In the genomic region with DNA sequence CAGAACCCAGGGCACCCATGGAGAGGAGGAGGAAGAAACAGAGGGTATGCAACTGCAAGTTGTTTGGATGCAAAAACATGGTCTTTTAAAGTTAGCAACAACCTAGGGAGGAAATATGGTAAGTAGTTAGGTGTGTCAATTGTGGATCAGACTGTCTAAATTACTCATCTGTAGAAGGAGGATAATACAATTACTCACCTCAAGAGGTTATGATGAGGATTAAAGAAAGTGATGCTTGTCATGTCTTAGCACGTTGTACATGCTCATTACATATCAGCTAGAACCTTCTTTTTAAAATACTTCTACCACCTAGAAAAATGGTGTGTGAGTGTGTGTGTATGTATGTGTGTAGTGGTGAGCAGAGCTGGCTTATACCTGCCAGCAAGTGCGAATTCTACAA, we compare ENCODE assay signal across 19 cellular contexts.
DNase-seq lines count a peak whose midpoint lies in the region; ATAC-seq and TF ChIP-seq lines count a peak whose summit lies in the region.
"Had no signal": no experiment of that assay in that cellular context is flagged by ENCODE, and none has a peak within 500 bp of the region (broad histone marks: within the 10 kb centered on the region; RNA-seq: fewer than 3 reads in every experiment).

No MANE protein-coding gene starts in this region.

- H3K36me3 Mint-ChIP-seq in activated T-cell treated with anti-CD3 and anti-CD28 coated beads, Interleukin-2, amount 50 U/mL, for 24 hours (ENCODE audit: low read depth): no peaks in the 10 kb centered on the region

- no peaks in the 10 kb centered on the region for H3K9me3 Mint-ChIP-seq in activated T-cell treated with anti-CD3 and anti-CD28 coated beads, Interleukin-2, amount 50 U/mL, for 24 hours
- H3K9me3 Mint-ChIP-seq in stimulated activated naive CD8-positive, alpha-beta T cell treated with anti-CD3 and anti-CD28 coated beads, Interleukin-15, amount 100 ng/mL, for 72 hours: no peaks in the 10 kb centered on the region
- H3K9me3 Mint-ChIP-seq: GM23338 had no signal

- peak; percentile 80 for ATAC-seq in stimulated activated naive CD8-positive, alpha-beta T cell treated with anti-CD3 and anti-CD28 coated beads, Interleukin-15, amount 100 ng/mL, for 72 hours
- no peak for ATAC-seq in HG03280 (IDR thresholded peaks at IDR 0.05; ENCODE audit: unreplicated experiment)
- ATAC-seq: A549, GM23338, HCT116, K562 had no signal

- CTCF ChIA-PET in RWPE1 (lab: Yijun Ruan, JAX): no interaction called here

- no peak overlapping the region for H3K4me3 Mint-ChIP-seq in activated T-cell treated with anti-CD3 and anti-CD28 coated beads, Interleukin-2, amount 50 U/mL, for 24 hours
- no peak overlapping the region for H3K4me3 Mint-ChIP-seq in stimulated activated naive CD8-positive, alpha-beta T cell treated with anti-CD3 and anti-CD28 coated beads, Interleukin-15, amount 100 ng/mL, for 72 hours
- H3K4me3 Mint-ChIP-seq: GM23338 had no signal

- H3K27ac Mint-ChIP-seq in activated T-cell treated with anti-CD3 and anti-CD28 coated beads, Interleukin-2, amount 50 U/mL, for 24 hours: peak overlapping the region; percentile 9
- no peak overlapping the region for H3K27ac Mint-ChIP-seq in stimulated activated naive CD8-positive, alpha-beta T cell treated with anti-CD3 and anti-CD28 coated beads, Interleukin-15, amount 100 ng/mL, for 72 hours
- H3K27ac Mint-ChIP-seq: GM23338 had no signal

- H3K4me3 ChIP-seq in coronary artery: peak overlapping the region; percentile 53
- H3K4me3 ChIP-seq: A549, GM23338, K562 had no signal

- H3K27ac ChIP-seq in RWPE1 (no peak overlapping the region), coronary artery (peak overlapping the region in 1 of 2 donors; percentile 32)
- H3K27ac ChIP-seq: A549 had no signal

- POLR2A ChIA-PET in RWPE1 (lab: Yijun Ruan, JAX; ENCODE audit: low non-redundant PET): no interaction called here

- H3K4me1 Mint-ChIP-seq in activated T-cell treated with anti-CD3 and anti-CD28 coated beads, Interleukin-2, amount 50 U/mL, for 24 hours (ENCODE audit: low read depth): peaks cover 35% of the 10 kb centered on the region
- peaks cover 28% of the 10 kb centered on the region for H3K4me1 Mint-ChIP-seq in stimulated activated naive CD8-positive, alpha-beta T cell treated with anti-CD3 and anti-CD28 coated beads, Interleukin-15, amount 100 ng/mL, for 72 hours

- no peaks in the 10 kb centered on the region for H3K27me3 Mint-ChIP-seq in activated T-cell treated with anti-CD3 and anti-CD28 coated beads, Interleukin-2, amount 50 U/mL, for 24 hours
- no peaks in the 10 kb centered on the region for H3K27me3 Mint-ChIP-seq in stimulated activated naive CD8-positive, alpha-beta T cell treated with anti-CD3 and anti-CD28 coated beads, Interleukin-15, amount 100 ng/mL, for 72 hours

- TF ChIP-seq CTCF in RWPE1 (conservative IDR thresholded peaks at IDR 0.05; ENCODE audit: low read depth) (no peak), coronary artery (IDR thresholded peaks at IDR 0.05) (no peak)

- DNase-seq in activated T-cell treated with anti-CD3 and anti-CD28 coated beads, Interleukin-2, amount 50 U/mL, for 24 hours: no peak
- DNase-seq in activated T-cell treated with anti-CD3 and anti-CD28 coated beads, Interleukin-2, amount 50 U/mL, for 48 hours: no peak
- DNase-seq in RWPE1 (ENCODE audit: low spot score): peak; percentile 63
- no peak for DNase-seq in coronary artery (ENCODE audit: low spot score)
- no peak for DNase-seq in stimulated activated naive CD8-positive, alpha-beta T cell treated with anti-CD3 and anti-CD28 coated beads, Interleukin-15, amount 100 ng/mL, for 72 hours
- DNase-seq in hepatic stellate cell (ENCODE audit: low spot score): no peak
- no peak for DNase-seq in AML-193 (lab: John Stamatoyannopoulos, UW)
- DNase-seq: C1 segment of cervical spinal cord, DND-41, NCI-H1436, NCI-H2029, NCI-H2171, NCI-H446, NCI-H69 had no signal
